8 cellular contexts compared by ENCODE assay signal in the genomic region with DNA sequence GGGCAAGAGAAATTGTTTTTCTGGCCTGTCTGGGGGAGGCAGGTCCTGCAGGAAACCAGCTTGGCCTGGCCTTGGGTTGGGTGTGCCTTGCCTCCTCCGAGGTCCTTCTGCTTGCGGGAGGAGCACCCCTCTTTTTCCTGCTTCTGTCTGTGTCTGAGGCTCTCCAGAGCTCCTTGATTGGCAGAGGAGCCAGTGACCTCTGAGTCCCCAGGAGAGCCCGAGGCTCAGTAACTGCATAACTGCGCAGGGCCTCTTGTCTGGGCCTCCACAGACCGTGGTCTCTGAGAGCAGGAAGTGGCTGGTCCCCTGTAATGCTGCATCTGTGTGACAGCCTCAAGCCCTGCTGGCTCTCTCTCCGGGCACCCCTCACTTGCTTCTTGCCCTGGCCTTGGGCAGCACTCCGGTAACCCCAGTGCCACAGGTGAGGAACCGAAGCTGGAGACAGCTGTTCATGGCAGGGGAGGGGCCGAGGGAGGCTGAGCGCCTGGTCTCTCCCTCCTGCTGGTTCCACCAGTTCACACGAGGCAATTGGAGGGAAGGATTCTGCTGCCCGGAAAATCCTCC. TPM values are rescaled to one million over a fixed set of nuclear protein-coding genes. Genes with fewer than 3 reads are reported as not detected.
DNase-seq lines count a peak whose midpoint lies in the region; ATAC-seq, FAIRE-seq and TF ChIP-seq lines count a peak whose summit lies in the region.

No MANE protein-coding gene starts in this region.

- H3K36me3 Mint-ChIP-seq in CD14-positive monocyte (peaks cover 2 to 11% of the 10 kb centered on the region in 2 donors), chondrocyte (ENCODE audit: low read depth) (peaks cover 2% of the 10 kb centered on the region)
- no peaks in the 10 kb centered on the region for H3K36me3 Mint-ChIP-seq in naive thymus-derived CD8-positive, alpha-beta T cell

- peaks cover 44% of the 10 kb centered on the region for H3K36me3 ChIP-seq in MG63

- H3K27me3 Mint-ChIP-seq in CD14-positive monocyte (ENCODE audit: low read depth in 3 of 3) (peaks cover 0 to 1% (median 0%) of the 10 kb centered on the region in 3 donors), chondrocyte (ENCODE audit: low read depth) (no peaks in the 10 kb centered on the region)
- no peaks in the 10 kb centered on the region for H3K27me3 Mint-ChIP-seq in naive thymus-derived CD8-positive, alpha-beta T cell

- ATAC-seq in naive thymus-derived CD8-positive, alpha-beta T cell = no peak
- ATAC-seq in HG02623 (IDR thresholded peaks at IDR 0.05; ENCODE audit: unreplicated experiment) (no peak), GM21360 (IDR thresholded peaks at IDR 0.05; ENCODE audit: unreplicated experiment) (no peak)

- H3K4me3 Mint-ChIP-seq in CD14-positive monocyte = peak overlapping the region; percentile 88 to 92
- H3K4me3 Mint-ChIP-seq in chondrocyte (ENCODE audit: unreplicated experiment) = peak overlapping the region; percentile 86
- H3K4me3 Mint-ChIP-seq in naive thymus-derived CD8-positive, alpha-beta T cell = peak overlapping the region; percentile 81 to 93 (median 88)

- peak overlapping the region; percentile 83 to 94 (median 89) for H3K27ac Mint-ChIP-seq in CD14-positive monocyte
- H3K27ac Mint-ChIP-seq in chondrocyte (ENCODE audit: unreplicated experiment) = peak overlapping the region; percentile 87
- H3K27ac Mint-ChIP-seq in naive thymus-derived CD8-positive, alpha-beta T cell = peak overlapping the region; percentile 78 to 93 (median 89)

- H3K9me3 Mint-ChIP-seq in CD14-positive monocyte (no peaks in the 10 kb centered on the region), chondrocyte (ENCODE audit: low read depth) (no peaks in the 10 kb centered on the region)
- H3K9me3 Mint-ChIP-seq in naive thymus-derived CD8-positive, alpha-beta T cell = no peaks in the 10 kb centered on the region

- H3K4me1 Mint-ChIP-seq in CD14-positive monocyte (peaks cover 36% of the 10 kb centered on the region), chondrocyte (ENCODE audit: low read depth) (peaks cover 43% of the 10 kb centered on the region)
- peaks cover 12 to 39% (median 31%) of the 10 kb centered on the region in 4 donors for H3K4me1 Mint-ChIP-seq in naive thymus-derived CD8-positive, alpha-beta T cell

- no peak for TF ChIP-seq CTCF in CD14-positive monocyte (IDR thresholded peaks at IDR 0.05)
- TF ChIP-seq CTCF in chondrocyte (IDR thresholded peaks at IDR 0.05) = no peak

- DNase-seq in CD14-positive monocyte (ENCODE audit: low spot score) (no peak), MG63 (no peak), chondrocyte (ENCODE audit: low spot score) (no peak), frontal cortex (ENCODE audit: low spot score in 2 of 2) (no peak), occipital lobe (lab: John Stamatoyannopoulos, UW) (no peak)
- DNase-seq in naive thymus-derived CD8-positive, alpha-beta T cell = peak in 2 of 10 donors; percentile 16 to 19

- H3K4me3 ChIP-seq in MG63 = peak overlapping the region; percentile 83

- POLR2A ChIA-PET in naive thymus-derived CD8-positive, alpha-beta T cell (lab: Charles Lee) = interaction anchor here (1.0 kb wide), 1 partner anchor 37 kb away, joined by 3 read pairs; a partner anchor contains a TSS

- intact Hi-C loops in CD14-positive monocyte (cut with micrococcal nuclease) = loop anchor here (5.0 kb wide), 3 partner anchors 108 to 132 kb away; a partner anchor contains a TSS

- FAIRE-seq in frontal cortex (lab: Jason Lieb, UNC) = no peak

- no peaks in the 10 kb centered on the region for H3K27me3 ChIP-seq in MG63

- H3K9me3 ChIP-seq in MG63 = no peaks in the 10 kb centered on the region

RNA-seq across cellular contexts. Expression of a gene that starts 1.6 kb away (rescaled TPM):
- polyA plus RNA-seq in CD14-positive monocyte = 1 to 10 TPM; 3.4 to 3.9 TPM
- 42.2 and 55.9 TPM in 2 replicates for total RNA-seq in MG63 (2014; rRNA removed; shearing (Covaris generic); ENCODE audit: low replicate concordance)
- total RNA-seq in chondrocyte (28.8 to 32.0 TPM (median 29.7 TPM) in 3 replicates), frontal cortex (7.3 TPM), occipital lobe (10.3 TPM)
- total RNA-seq in naive thymus-derived CD8-positive, alpha-beta T cell = 10 to 100 TPM; 63.1 to 63.2 TPM
- 1 to 10 TPM; 5.5 to 7.9 (median 6.0) TPM for polyA plus RNA-seq in naive thymus-derived CD8-positive, alpha-beta T cell

RNA-seq across cellular contexts. Expression of a gene that starts 31.1 kb away (rescaled TPM):
- polyA plus RNA-seq in CD14-positive monocyte = not detected
- total RNA-seq in MG63 (2014; rRNA removed; shearing (Covaris generic); ENCODE audit: low replicate concordance) = not detected in 2 replicates
- total RNA-seq in chondrocyte (not detected in 3 replicates), frontal cortex (not detected), occipital lobe (not detected)
- not detected for total RNA-seq in naive thymus-derived CD8-positive, alpha-beta T cell
- polyA plus RNA-seq in naive thymus-derived CD8-positive, alpha-beta T cell = not detected

RNA-seq across cellular contexts. Expression of a gene that starts 37.7 kb away (rescaled TPM):
- polyA plus RNA-seq in CD14-positive monocyte = under 1 TPM; 0.29 to 0.57 TPM
- total RNA-seq in MG63 (2014; rRNA removed; shearing (Covaris generic); ENCODE audit: low replicate concordance) = not detected in 2 replicates
- total RNA-seq in chondrocyte (not detected in 3 replicates), frontal cortex (0.41 TPM), occipital lobe (0.31 TPM)
- 1 to 10 TPM; 4.7 to 5.3 TPM for total RNA-seq in naive thymus-derived CD8-positive, alpha-beta T cell
- polyA plus RNA-seq in naive thymus-derived CD8-positive, alpha-beta T cell = 1 to 10 TPM; 1.5 to 3.3 (median 1.7) TPM

RNA-seq across cellular contexts. Expression of a gene that starts 40.7 kb away (rescaled TPM):
- polyA plus RNA-seq in CD14-positive monocyte = 10 to 100 TPM; 11.4 to 12.1 TPM
- 13.1 and 31.7 TPM in 2 replicates for total RNA-seq in MG63 (2014; rRNA removed; shearing (Covaris generic); ENCODE audit: low replicate concordance)
- 34.1 to 57.1 TPM (median 37.3 TPM) in 3 replicates for total RNA-seq in chondrocyte
- 10 to 100 TPM; 55.8 to 59.0 TPM for total RNA-seq in naive thymus-derived CD8-positive, alpha-beta T cell
- polyA plus RNA-seq in naive thymus-derived CD8-positive, alpha-beta T cell = 10 to 100 TPM in 1 of 3 donors, 1 to 10 TPM in 2; 8.8 to 13.4 (median 9.3) TPM
- total RNA-seq in frontal cortex = 16.7 TPM
- total RNA-seq in occipital lobe = 18.1 TPM
